11 cellular contexts compared by ENCODE assay signal in the genomic region with DNA sequence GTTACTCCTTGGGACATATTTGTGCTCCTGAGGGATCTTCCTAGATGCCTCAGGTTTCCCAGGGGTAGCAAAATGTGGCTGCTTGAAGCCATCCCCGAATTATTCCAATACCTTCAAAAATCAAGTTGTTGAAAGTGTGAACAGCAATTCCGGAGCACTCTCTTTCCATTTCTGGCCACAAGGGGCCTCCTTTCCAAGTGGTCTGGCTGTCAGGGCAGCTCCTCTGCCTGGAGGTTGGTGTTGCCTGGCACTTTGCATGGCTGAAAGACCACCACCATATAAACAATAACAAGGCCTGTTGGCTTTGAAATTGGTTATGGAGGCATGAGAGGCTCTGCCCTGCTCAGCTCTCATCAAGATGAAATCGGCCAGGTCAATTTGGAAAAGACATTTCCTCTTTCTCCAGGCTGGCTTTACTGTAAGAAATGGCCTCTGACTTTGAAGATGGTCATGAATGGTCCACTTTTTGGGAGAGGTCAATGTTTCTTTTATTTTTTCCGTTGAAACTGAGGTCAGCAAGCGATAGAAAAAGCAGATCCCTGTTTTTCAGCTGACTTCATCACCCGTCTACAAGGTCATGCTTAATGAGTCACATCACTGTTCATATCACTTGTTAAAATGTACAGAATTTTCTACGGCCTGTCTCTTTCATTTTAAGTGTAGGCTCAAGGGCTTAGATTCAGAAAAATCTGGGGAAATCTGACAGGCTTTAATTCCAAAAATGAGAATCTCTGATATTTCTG.
DNase-seq lines count a peak whose midpoint lies in the region; ATAC-seq, FAIRE-seq and TF ChIP-seq lines count a peak whose summit lies in the region.
"Had no signal": no experiment of that assay in that cellular context is flagged by ENCODE, and none has a peak within 500 bp of the region (broad histone marks: within the 10 kb centered on the region; RNA-seq: fewer than 3 reads in every experiment).

No MANE protein-coding gene starts in this region.

- H3K9me3 ChIP-seq in A673 (ENCODE audit: low read depth, low read length, poor library complexity, severe bottlenecking): no peaks in the 10 kb centered on the region

- no peak for ATAC-seq in activated naive CD8-positive, alpha-beta T cell treated with anti-CD3 and anti-CD28 coated beads, Interleukin-2, amount 50 U/mL, for 24 hours

- no TSS peak for BruUV-seq in A673 (replicated peaks; lab: Mats Ljungman, UMichigan)

- H3K4me1 ChIP-seq in A673 (ENCODE audit: insufficient read depth, low read length, poor library complexity, severe bottlenecking): no peaks in the 10 kb centered on the region

- no peak overlapping the region for H3K27ac ChIP-seq in A673 (ENCODE audit: low read depth, low read length, poor library complexity, severe bottlenecking)

- CTCF ChIA-PET in A673 (lab: Charles Lee): no interaction called here

- POLR2A ChIA-PET in A673 (lab: Charles Lee; ENCODE audit: low non-redundant PET): no interaction called here

- TF ChIP-seq CTCF in A673 (conservative IDR thresholded peaks at IDR 0.05; ENCODE audit: low read depth, low read length): peak; percentile 58
- peak; percentile 62 for TF ChIP-seq CTCF in glutamatergic neuron (IDR thresholded peaks at IDR 0.05; ENCODE audit: partially characterized antibody, unreplicated experiment)

- no peaks in the 10 kb centered on the region for H3K36me3 Mint-ChIP-seq in glutamatergic neuron (ENCODE audit: unreplicated experiment)
- H3K36me3 Mint-ChIP-seq in activated T-helper 2 cell treated with anti-CD3 and anti-CD28 coated beads, Interferon-gamma antibody, Interleukin-2, Interleukin-4, amounts not matched to agents 10 μg/mL and 5 μg/mL and 100 μg/mL, durations not matched to agents 14 hours and 24 hours and 36 hours (ENCODE audit: low read depth): no peaks in the 10 kb centered on the region
- H3K36me3 Mint-ChIP-seq in activated naive CD8-positive, alpha-beta T cell treated with anti-CD3 and anti-CD28 coated beads, Interleukin-2, amount 50 U/mL, for 24 hours (ENCODE audit: low read depth): no peaks in the 10 kb centered on the region

- H3K27me3 ChIP-seq in A673 (replicated peaks; ENCODE audit: insufficient read depth, low read depth, low read length, poor library complexity): no peaks in the 10 kb centered on the region

- peak; percentile 19 for DNase-seq in A673 (ENCODE audit: low spot score)
- peak; percentile 5 for DNase-seq in H54 (ENCODE audit: insufficient read length, low spot score)
- peak; percentile 46 for DNase-seq in RCC 7860 (ENCODE audit: low spot score)
- DNase-seq in glutamatergic neuron: peak; percentile 41
- DNase-seq in activated effector memory CD4-positive, alpha-beta T cell treated with Interleukin-2 at 50 U/mL for 16 hours: no peak
- no peak for DNase-seq in NCI-H1436 treated with DMSO at 0.1 percent for 48 hours (lab: John Stamatoyannopoulos, UW)
- no peak for DNase-seq in activated T-helper 2 cell treated with anti-CD3 and anti-CD28 coated beads, Interferon-gamma antibody, Interleukin-2, Interleukin-4, amounts not matched to agents 10 μg/mL and 5 μg/mL and 100 μg/mL, durations not matched to agents 14 hours and 24 hours and 36 hours (ENCODE audit: low spot score)
- DNase-seq in activated naive CD8-positive, alpha-beta T cell treated with anti-CD3 and anti-CD28 coated beads, Interleukin-2, amount 50 U/mL, for 24 hours: no peak
- DNase-seq: activated effector memory CD4-positive, alpha-beta T cell treated with anti-CD3 and anti-CD28 coated beads, Interleukin-2, amount 50 U/mL, for 16 hours; MV-4-11; stimulated activated naive CD4-positive, alpha-beta T cell had no signal

- H3K4me3 ChIP-seq in A673 (ENCODE audit: low read depth, low read length, poor library complexity, severe bottlenecking): no peak overlapping the region

- no peak overlapping the region for H3K4me3 Mint-ChIP-seq in glutamatergic neuron (ENCODE audit: unreplicated experiment)
- H3K4me3 Mint-ChIP-seq in activated T-helper 2 cell treated with anti-CD3 and anti-CD28 coated beads, Interferon-gamma antibody, Interleukin-2, Interleukin-4, amounts not matched to agents 10 μg/mL and 5 μg/mL and 100 μg/mL, durations not matched to agents 14 hours and 24 hours and 36 hours (ENCODE audit: low read depth): no peak overlapping the region
- H3K4me3 Mint-ChIP-seq in activated naive CD8-positive, alpha-beta T cell treated with anti-CD3 and anti-CD28 coated beads, Interleukin-2, amount 50 U/mL, for 24 hours: no peak overlapping the region

- H3K36me3 ChIP-seq in A673 (ENCODE audit: insufficient read depth, low read length, poor library complexity, severe bottlenecking): no peaks in the 10 kb centered on the region

- intact Hi-C loops in A673 (cut with micrococcal nuclease; ENCODE audit: unreplicated experiment): no loop called here
- intact Hi-C loops in activated T-helper 2 cell treated with anti-CD3 and anti-CD28 coated beads, Interferon-gamma antibody, Interleukin-2, Interleukin-4, amounts not matched to agents 10 μg/mL and 5 μg/mL and 100 μg/mL, durations not matched to agents 14 hours and 24 hours and 36 hours (cut with micrococcal nuclease): no loop called here

- FAIRE-seq in H54 (lab: Jason Lieb, UNC): peak; percentile 75
- FAIRE-seq in RCC 7860 (lab: Jason Lieb, UNC): peak; percentile 71

- peaks cover 20% of the 10 kb centered on the region for H3K4me1 Mint-ChIP-seq in glutamatergic neuron (ENCODE audit: low read depth, unreplicated experiment)
- H3K4me1 Mint-ChIP-seq in activated T-helper 2 cell treated with anti-CD3 and anti-CD28 coated beads, Interferon-gamma antibody, Interleukin-2, Interleukin-4, amounts not matched to agents 10 μg/mL and 5 μg/mL and 100 μg/mL, durations not matched to agents 14 hours and 24 hours and 36 hours (ENCODE audit: low read depth): no peaks in the 10 kb centered on the region
- H3K4me1 Mint-ChIP-seq in activated naive CD8-positive, alpha-beta T cell treated with anti-CD3 and anti-CD28 coated beads, Interleukin-2, amount 50 U/mL, for 24 hours: no peaks in the 10 kb centered on the region

- TF ChIP-seq POLR2A in H54 (IDR thresholded peaks at IDR 0.05; ENCODE audit: low read depth, low read length): no peak

- H3K27ac Mint-ChIP-seq in glutamatergic neuron (ENCODE audit: unreplicated experiment): no peak overlapping the region
- no peak overlapping the region for H3K27ac Mint-ChIP-seq in activated T-helper 2 cell treated with anti-CD3 and anti-CD28 coated beads, Interferon-gamma antibody, Interleukin-2, Interleukin-4, amounts not matched to agents 10 μg/mL and 5 μg/mL and 100 μg/mL, durations not matched to agents 14 hours and 24 hours and 36 hours
- no peak overlapping the region for H3K27ac Mint-ChIP-seq in activated naive CD8-positive, alpha-beta T cell treated with anti-CD3 and anti-CD28 coated beads, Interleukin-2, amount 50 U/mL, for 24 hours

- peaks cover 5% of the 10 kb centered on the region for H3K27me3 Mint-ChIP-seq in glutamatergic neuron (ENCODE audit: unreplicated experiment)
- no peaks in the 10 kb centered on the region for H3K27me3 Mint-ChIP-seq in activated T-helper 2 cell treated with anti-CD3 and anti-CD28 coated beads, Interferon-gamma antibody, Interleukin-2, Interleukin-4, amounts not matched to agents 10 μg/mL and 5 μg/mL and 100 μg/mL, durations not matched to agents 14 hours and 24 hours and 36 hours (ENCODE audit: low read depth)
- no peaks in the 10 kb centered on the region for H3K27me3 Mint-ChIP-seq in activated naive CD8-positive, alpha-beta T cell treated with anti-CD3 and anti-CD28 coated beads, Interleukin-2, amount 50 U/mL, for 24 hours

- H3K9me3 Mint-ChIP-seq in glutamatergic neuron (ENCODE audit: unreplicated experiment): no peaks in the 10 kb centered on the region
- H3K9me3 Mint-ChIP-seq in activated T-helper 2 cell treated with anti-CD3 and anti-CD28 coated beads, Interferon-gamma antibody, Interleukin-2, Interleukin-4, amounts not matched to agents 10 μg/mL and 5 μg/mL and 100 μg/mL, durations not matched to agents 14 hours and 24 hours and 36 hours: peaks cover 8% of the 10 kb centered on the region
- peaks cover 4% of the 10 kb centered on the region for H3K9me3 Mint-ChIP-seq in activated naive CD8-positive, alpha-beta T cell treated with anti-CD3 and anti-CD28 coated beads, Interleukin-2, amount 50 U/mL, for 24 hours

Comparison
In these comparisons a context has a peak if more than half of its experiments do, and no peak if none do; other contexts are left out.
1. DNase-seq: peak in A673 (single experiment), H54 (single experiment), RCC 7860 (single experiment) and glutamatergic neuron (single experiment); none in activated effector memory CD4-positive, alpha-beta T cell treated with Interleukin-2 at 50 U/mL for 16 hours (single experiment), NCI-H1436 treated with DMSO at 0.1 percent for 48 hours (single experiment), activated T-helper 2 cell treated with anti-CD3 and anti-CD28 coated beads, Interferon-gamma antibody, Interleukin-2, Interleukin-4, amounts not matched to agents 10 μg/mL and 5 μg/mL and 100 μg/mL, durations not matched to agents 14 hours and 24 hours and 36 hours (single experiment) and activated naive CD8-positive, alpha-beta T cell treated with anti-CD3 and anti-CD28 coated beads, Interleukin-2, amount 50 U/mL, for 24 hours (single experiment).